ENCODE assay signal across 31 cellular contexts in the genomic region with DNA sequence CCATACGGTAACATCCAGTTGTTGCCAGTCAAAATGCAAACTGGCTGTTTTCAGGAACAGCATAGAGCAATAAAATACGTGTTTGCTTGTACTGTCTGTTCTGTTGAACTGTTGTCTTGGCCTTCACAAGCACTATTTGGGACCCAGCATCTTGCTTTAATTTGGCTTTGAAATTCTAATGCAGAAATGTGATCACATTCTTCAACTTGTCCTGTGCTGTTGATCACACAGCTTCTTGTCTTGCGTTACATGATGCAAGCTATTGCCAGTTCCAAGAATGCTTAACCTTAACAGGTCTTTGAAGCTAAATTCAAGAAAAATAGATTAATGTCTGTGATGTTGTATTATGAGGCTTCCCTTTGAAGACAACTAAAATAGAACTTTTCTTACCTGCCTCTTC. TPM values are rescaled to one million over a fixed set of nuclear protein-coding genes. Genes with fewer than 3 reads are reported as not detected.
DNase-seq lines count a peak whose midpoint lies in the region; ATAC-seq and TF ChIP-seq lines count a peak whose summit lies in the region.
"Had no signal": no experiment of that assay in that cellular context is flagged by ENCODE, and none has a peak within 500 bp of the region (broad histone marks: within the 10 kb centered on the region; RNA-seq: fewer than 3 reads in every experiment).

No MANE protein-coding gene starts in this region.

- no peaks in the 10 kb centered on the region for H3K9me2 ChIP-seq in hepatocyte (replicated peaks; ENCODE audit: insufficient read depth)

- H3K27ac Mint-ChIP-seq in brain (peak overlapping the region in 3 of 5 experiments; percentile 35 to 73 (median 40)), T-cell (no peak overlapping the region)
- H3K27ac Mint-ChIP-seq: CD14-positive monocyte; CD8-positive, alpha-beta memory T cell had no signal

- no peaks in the 10 kb centered on the region for H3K9me3 ChIP-seq in hepatocyte (ENCODE audit: low read depth)
- H3K9me3 ChIP-seq: BE2C, HAP-1, SJCRH30 had no signal

- no peaks in the 10 kb centered on the region for H3K36me3 ChIP-seq in hepatocyte (replicated peaks; ENCODE audit: insufficient read depth, low read depth)
- H3K36me3 ChIP-seq: BE2C had no signal

- H3K36me3 Mint-ChIP-seq in brain = peaks cover 35% of the 10 kb centered on the region
- H3K36me3 Mint-ChIP-seq in T-cell = no peaks in the 10 kb centered on the region
- H3K36me3 Mint-ChIP-seq: CD14-positive monocyte; CD8-positive, alpha-beta memory T cell had no signal

- H2AFZ ChIP-seq in hepatocyte = no peak overlapping the region

- intact Hi-C loops in sciatic nerve (cut with DNase I) = no loop called here

- DNase-seq in AG10803 (ENCODE audit: low read depth) (peak; percentile 37), hepatocyte (ENCODE audit: low spot score) (no peak), sciatic nerve (ENCODE audit: low spot score) (no peak), UCSD-AML1 (lab: John Stamatoyannopoulos, UW; ENCODE audit: unreplicated experiment) (no peak), T-cell (no peak), HCEC 1CT (no peak)
- no peak for DNase-seq in stimulated activated naive CD4-positive, alpha-beta T cell (lab: John Stamatoyannopoulos, UW)
- DNase-seq: BE2C; CD8-positive, alpha-beta memory T cell; DMS 273 treated with DMSO at 0.1 percent for 48 hours; DMS79; EL; GDM1; GOT3; NCI-H1092 treated with DMSO at 0.1 percent for 48 hours; NCI-H1436 treated with DMSO at 0.1 percent for 48 hours; NCI-H187 treated with DMSO at 0.1 percent for 48 hours; NCI-H524 treated with DMSO at 0.1 percent for 48 hours; NCI-H774; NK-92 treated with Interleukin-12 subunit alpha and Interleukin-12 subunit beta, amount 100 ng/mL, for 24 hours; PC-3; SJCRH30 had no signal

- CTCF ChIA-PET in T-cell (lab: Charles Lee) = no interaction called here

- H3K27ac ChIP-seq in hepatocyte = peak overlapping the region; percentile 13
- H3K27ac ChIP-seq: 22Rv1, SJCRH30 had no signal

- no peaks in the 10 kb centered on the region for H3K27me3 ChIP-seq in hepatocyte
- H3K27me3 ChIP-seq: BE2C, SJCRH30 had no signal

- POLR2A ChIA-PET in T-cell (lab: Charles Lee) = no interaction called here

- no peaks in the 10 kb centered on the region for H3K79me2 ChIP-seq in hepatocyte

- WGBS in hepatocyte (ENCODE audit: low lambda C conversion rate, missing lambda C conversion rate) = 72% methylated on average over 3 of the region's 3 CpGs

- H3K4me3 ChIP-seq in AG10803 (ENCODE audit: low read length) (no peak overlapping the region), hepatocyte (no peak overlapping the region)
- H3K4me3 ChIP-seq: GM12878, HAP-1, K562, SJCRH30 had no signal

- no peak overlapping the region for H3K4me2 ChIP-seq in hepatocyte

- no peaks in the 10 kb centered on the region for H3K4me1 ChIP-seq in hepatocyte (ENCODE audit: insufficient read depth)
- H3K4me1 ChIP-seq: BE2C, HAP-1, SJCRH30 had no signal

- no peaks in the 10 kb centered on the region for H4K20me1 ChIP-seq in hepatocyte (ENCODE audit: insufficient read depth, poor library complexity, severe bottlenecking)

- TF ChIP-seq CTCF in AG10803 (conservative IDR thresholded peaks at IDR 0.05; ENCODE audit: low read length) (no peak), brain (conservative IDR thresholded peaks at IDR 0.05) (no peak), hepatocyte (IDR thresholded peaks at IDR 0.05; ENCODE audit: poor library complexity) (no peak)

- H3K4me1 Mint-ChIP-seq in brain = peaks cover 15% of the 10 kb centered on the region
- no peaks in the 10 kb centered on the region for H3K4me1 Mint-ChIP-seq in T-cell
- H3K4me1 Mint-ChIP-seq: CD8-positive, alpha-beta memory T cell had no signal

- H3K4me3 Mint-ChIP-seq in brain = no peak overlapping the region
- no peak overlapping the region for H3K4me3 Mint-ChIP-seq in T-cell
- H3K4me3 Mint-ChIP-seq: CD14-positive monocyte; CD8-positive, alpha-beta memory T cell had no signal

- H3K9me3 Mint-ChIP-seq in brain (no peaks in the 10 kb centered on the region), T-cell (no peaks in the 10 kb centered on the region)
- H3K9me3 Mint-ChIP-seq: CD8-positive, alpha-beta memory T cell had no signal

- ATAC-seq in sciatic nerve (peak; percentile 78), T-cell (replicated peaks in 1 of 4) (no peak)
- ATAC-seq: GM12878, HepG2, K562, PC-3 had no signal

- no peaks in the 10 kb centered on the region for H3K27me3 Mint-ChIP-seq in brain
- no peaks in the 10 kb centered on the region for H3K27me3 Mint-ChIP-seq in T-cell

RNA-seq across cellular contexts. Expression of a gene that starts 34.6 kb away (rescaled TPM):
- polyA plus RNA-seq in brain (ENCODE audit: insufficient read depth, low read depth, low replicate concordance) = 1.3 TPM
- total RNA-seq in hepatocyte = 0.07 and 0.76 TPM in 2 replicates
- polyA plus RNA-seq in hepatocyte = 1.7 TPM in 1 of 2 replicates, not detected in the other
- 5.9 TPM for total RNA-seq in sciatic nerve
- 1 to 10 TPM in 1 of 5 donors, under 1 TPM in 2, not detected in 2; 0.23 to 1.8 (median 0.64) TPM for total RNA-seq in T-cell
- total RNA-seq: HT1080, M059J, SJCRH30 had no signal
- polyA plus RNA-seq: CD14-positive monocyte; CD8-positive, alpha-beta memory T cell; GM12878 had no signal

Comparison
In these comparisons a context has a peak if more than half of its experiments do, and no peak if none do; other contexts are left out.
1. H3K27ac Mint-ChIP-seq: peak in brain (3 of 5); none in T-cell (0 of 2).